Comparison of ENCODE assay signal across 12 cellular contexts in genomic region chr11:126007263-126007662, GRCh38. TPM values are rescaled to one million over a fixed set of nuclear protein-coding genes. Genes with fewer than 3 reads are reported as not detected.
DNase-seq lines count a peak whose midpoint lies in the region; ATAC-seq, FAIRE-seq and TF ChIP-seq lines count a peak whose summit lies in the region.
"Had no signal": no experiment of that assay in that cellular context is flagged by ENCODE, and none has a peak within 500 bp of the region (broad histone marks: within the 10 kb centered on the region; RNA-seq: fewer than 3 reads in every experiment).

No MANE protein-coding gene starts in this region.

- no peaks in the 10 kb centered on the region for H4K20me1 ChIP-seq in SK-N-SH (ENCODE audit: insufficient read depth)

- 27% methylated on average over 3 of the region's 3 CpGs for WGBS in SK-N-SH (ENCODE audit: low lambda C conversion rate)
- WGBS in gastroesophageal sphincter (ENCODE audit: low coverage in 1 of 2), 2 donors = 14 to 22% methylated on average over 3 of the region's 3 CpGs
- 12 to 52% methylated on average over 3 of the region's 3 CpGs for WGBS in sigmoid colon, 2 donors

- no peak for TF ChIP-seq EP300 in SK-N-SH (IDR thresholded peaks at IDR 0.05; ENCODE audit: borderline replicate concordance in 1 of 2, low read depth in 1 of 2, low read length in 1 of 2)
- no peak for TF ChIP-seq EP300 in gastroesophageal sphincter (IDR thresholded peaks at IDR 0.05)
- no peak for TF ChIP-seq EP300 in sigmoid colon (IDR thresholded peaks at IDR 0.05)

- H3K36me3 ChIP-seq in SK-N-SH (replicated peaks in 1 of 2; ENCODE audit: control insufficient read depth in 1 of 2, insufficient read depth in 2 of 2, low read length in 1 of 2) = peaks cover 0 to 12% of the 10 kb centered on the region in 2 experiments
- peaks cover 0 to 41% of the 10 kb centered on the region in 2 donors for H3K36me3 ChIP-seq in gastroesophageal sphincter
- peaks cover 6 to 54% (median 10%) of the 10 kb centered on the region in 4 donors for H3K36me3 ChIP-seq in sigmoid colon

- no peaks in the 10 kb centered on the region for H3K9me3 Mint-ChIP-seq in endothelial cell (ENCODE audit: unreplicated experiment)
- H3K9me3 Mint-ChIP-seq: IgD-negative memory B cell had no signal

- H3K4me2 ChIP-seq in SK-N-SH = no peak overlapping the region

- peak; percentile 43 for FAIRE-seq in H54 (lab: Jason Lieb, UNC)

- H3K9ac ChIP-seq in SK-N-SH = no peak overlapping the region

- H2AFZ ChIP-seq in SK-N-SH (ENCODE audit: low read depth) = no peak overlapping the region

- no peak; the same call in 1 of the 2 replicates for TF ChIP-seq RAD21 in SK-N-SH (IDR thresholded peaks at IDR 0.05; ENCODE audit: low read length)

- H3K4me1 ChIP-seq in SK-N-SH (ENCODE audit: control insufficient read depth in 1 of 2, insufficient read depth in 2 of 2, low read depth in 1 of 2, low read length in 1 of 2) (peaks cover 4 to 22% of the 10 kb centered on the region in 2 experiments; a peak in 2 of 4 replicates), gastroesophageal sphincter (peaks cover 0 to 15% (median 0%) of the 10 kb centered on the region in 3 donors), sigmoid colon (peaks cover 0 to 21% (median 17%) of the 10 kb centered on the region in 4 donors)

- H3K79me2 ChIP-seq in SK-N-SH (ENCODE audit: insufficient read depth) = no peaks in the 10 kb centered on the region

- no peak overlapping the region for H3K4me3 ChIP-seq in SK-N-SH (ENCODE audit: low read depth in 2 of 2, low read length in 1 of 2)
- H3K4me3 ChIP-seq in gastroesophageal sphincter = no peak overlapping the region
- no peak overlapping the region for H3K4me3 ChIP-seq in sigmoid colon

- POLR2A ChIA-PET in SK-N-SH (lab: Yijun Ruan, JAX) = no interaction called here

- H3K27me3 ChIP-seq in SK-N-SH (ENCODE audit: insufficient read depth) (no peaks in the 10 kb centered on the region), gastroesophageal sphincter (no peaks in the 10 kb centered on the region), sigmoid colon (no peaks in the 10 kb centered on the region)

- no peaks in the 10 kb centered on the region for H3F3A ChIP-seq in SK-N-SH (replicated peaks; ENCODE audit: insufficient read depth)

- CTCF ChIA-PET in SK-N-SH (lab: Yijun Ruan, JAX) = no interaction called here

- TF ChIP-seq CTCF in SK-N-SH (IDR thresholded peaks at IDR 0.05) (no peak), gastroesophageal sphincter (IDR thresholded peaks at IDR 0.05) (no peak), sigmoid colon (IDR thresholded peaks at IDR 0.05) (no peak), endothelial cell (IDR thresholded peaks at IDR 0.05; ENCODE audit: unreplicated experiment) (no peak)

- peaks cover 13% of the 10 kb centered on the region for H3K4me1 Mint-ChIP-seq in endothelial cell (ENCODE audit: unreplicated experiment)

- peaks cover 9% of the 10 kb centered on the region for H3K36me3 Mint-ChIP-seq in endothelial cell (ENCODE audit: low read depth, unreplicated experiment)
- H3K36me3 Mint-ChIP-seq: IgD-negative memory B cell had no signal

- no peaks in the 10 kb centered on the region for H3K27me3 Mint-ChIP-seq in endothelial cell (ENCODE audit: unreplicated experiment)

- H3K27ac ChIP-seq in SK-N-SH (ENCODE audit: low read depth in 2 of 2, low read length in 1 of 2) = peak overlapping the region in 1 of 2 experiments; percentile 69; a peak in 2 of 4 replicates
- H3K27ac ChIP-seq in gastroesophageal sphincter = peak overlapping the region in 2 of 4 donors; percentile 54
- H3K27ac ChIP-seq in sigmoid colon = peak overlapping the region in 3 of 4 donors; percentile 59 to 70 (median 70)

- ATAC-seq in gastroesophageal sphincter (peak; percentile 58), HG03280 (IDR thresholded peaks at IDR 0.05; ENCODE audit: unreplicated experiment) (no peak)

- no peak for TF ChIP-seq POLR2A in H54 (IDR thresholded peaks at IDR 0.05; ENCODE audit: low read depth, low read length)
- no peak for TF ChIP-seq POLR2A in gastroesophageal sphincter (IDR thresholded peaks at IDR 0.05)
- no peak for TF ChIP-seq POLR2A in sigmoid colon (IDR thresholded peaks at IDR 0.05)

- H3K9me2 ChIP-seq in SK-N-SH = no peaks in the 10 kb centered on the region

- H3K27ac Mint-ChIP-seq in endothelial cell (ENCODE audit: unreplicated experiment) = no peak overlapping the region
- H3K27ac Mint-ChIP-seq: IgD-negative memory B cell had no signal

- intact Hi-C loops in sigmoid colon (cut with DNase I) = loop anchor here (5.0 kb wide), 2 partner anchors 40 to 185 kb away; no protein-coding TSS in a partner anchor

- no peak overlapping the region for H3K4me3 Mint-ChIP-seq in endothelial cell (ENCODE audit: unreplicated experiment)
- H3K4me3 Mint-ChIP-seq: IgD-negative memory B cell had no signal

- H3K9me3 ChIP-seq in SK-N-SH (no peaks in the 10 kb centered on the region), gastroesophageal sphincter (no peaks in the 10 kb centered on the region), sigmoid colon (no peaks in the 10 kb centered on the region)

- DNase-seq in H54 (ENCODE audit: insufficient read length, low spot score) (peak; percentile 5), SK-N-SH (peak; percentile 39), sigmoid colon (no peak), endothelial cell (ENCODE audit: low spot score) (no peak), hepatic stellate cell (ENCODE audit: low spot score) (no peak), NCI-H146 (lab: John Stamatoyannopoulos, UW) (no peak)
- DNase-seq: activated CD8-positive, alpha-beta memory T cell treated with anti-CD3 and anti-CD28 coated beads, Interleukin-2, amount 50 U/mL, for 4 hours; central memory CD4-positive, alpha-beta T cell; NCI-H524 had no signal

TF ChIP-seq in SK-N-SH, 30 proteins besides CTCF, POLR2A, EP300 and RAD21:
- TF ChIP-seq ZBTB33 (IDR thresholded peaks at IDR 0.05; ENCODE audit: borderline replicate concordance, low read depth) (no peak), FOXJ3 (CRISPR knock-in tag; IDR thresholded peaks at IDR 0.05) (0 out of 2 replicates have a peak, but pooled peaks have one; percentile 49), NFIC (IDR thresholded peaks at IDR 0.05; ENCODE audit: borderline replicate concordance) (no peak), FOSL2 (IDR thresholded peaks at IDR 0.05; ENCODE audit: borderline replicate concordance, low read depth) (peak; percentile 12; the same call in 1 of the 2 replicates)
TF ChIP-seq in SK-N-SH: peak in this region for 2.

RNA-seq across cellular contexts. Expression of gene CDON, which starts 55.4 kb away (rescaled TPM):
- polyA plus RNA-seq in SK-N-SH (2012; rRNA removed) (3.7 and 4.2 TPM in 2 replicates), sigmoid colon (1 to 10 TPM in 1 of 3 donors, under 1 TPM in 2; under 0.01 to 3.4 (median 0.60) TPM)
- 2.8 and 4.5 TPM in 2 replicates for polyA plus RNA-seq in SK-N-SH (2012; cell fraction: cytosol; rRNA removed)
- 2.3 and 3.5 TPM in 2 replicates for polyA plus RNA-seq in SK-N-SH (2012; cell fraction: nucleus; rRNA removed)
- total RNA-seq in gastroesophageal sphincter (10 to 100 TPM; 14.2 to 40.9 (median 29.1) TPM), sigmoid colon (10 to 100 TPM; 48.9 to 88.1 (median 66.3) TPM), endothelial cell (ENCODE audit: unreplicated experiment) (25.2 TPM)
- polyA plus RNA-seq: IgD-negative memory B cell had no signal

Comparison
In these comparisons a context has a peak if more than half of its experiments do, and no peak if none do; other contexts are left out.
1. DNase-seq: peak in H54 (single experiment) and SK-N-SH (single experiment); none in sigmoid colon (single experiment), endothelial cell (single experiment), hepatic stellate cell (single experiment) and NCI-H146 (single experiment).